Comparison of ENCODE assay signal across 20 cellular contexts in the genomic region with DNA sequence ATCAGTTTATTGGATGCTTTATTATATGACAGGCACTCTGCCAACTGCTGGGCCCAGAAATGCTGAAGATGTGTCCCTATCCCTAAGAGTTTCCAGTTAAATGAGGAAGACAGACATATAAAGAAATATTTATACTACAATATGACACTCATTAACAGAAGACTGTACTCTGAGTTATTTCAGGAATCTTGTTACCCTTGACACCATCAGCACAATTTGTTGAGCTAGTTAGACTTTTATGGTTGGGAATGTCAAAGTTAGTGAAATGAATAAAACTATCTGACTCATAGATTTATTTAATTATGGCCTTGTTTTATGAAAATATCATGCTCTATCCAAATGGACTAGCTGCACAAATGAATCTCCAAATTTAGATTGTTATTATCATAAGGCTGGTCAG.
"Had no signal": no experiment of that assay in that cellular context is flagged by ENCODE, and none has a peak within 500 bp of the region (broad histone marks: within the 10 kb centered on the region; RNA-seq: fewer than 3 reads in every experiment).

No MANE protein-coding gene starts in this region.

- H3K36me3 ChIP-seq: heart right ventricle, left lung, lower lobe of right lung, neural progenitor cell, ovary, suprapubic skin, thyroid gland, upper lobe of left lung, vagina had no signal

- H2AFZ ChIP-seq: neural progenitor cell had no signal

- H3K9ac ChIP-seq: neural progenitor cell had no signal

- DNase-seq: cerebellar nuclear complex; erythroblast; heart right ventricle; left lung; lower lobe of right lung; midbrain; nucleus accumbens; ovary; right cardiac atrium; stimulated activated CD4-positive, alpha-beta T cell treated with anti-CD3 and anti-CD28 coated beads, Interleukin-2, amount 100 ng/mL, for 48 hours; stimulated activated CD8-positive, alpha-beta memory T cell treated with anti-CD3 and anti-CD28 coated beads, Interleukin-4, amount 100 ng/mL, for 48 hours; stimulated activated naive CD8-positive, alpha-beta T cell treated with anti-CD3 and anti-CD28 coated beads, Interleukin-15, Interleukin-2, amounts not matched to agents 100 U/mL and 50 U/mL, for 24 hours; thyroid gland; upper lobe of left lung had no signal

- H3K27ac ChIP-seq: heart right ventricle, left lung, lower lobe of right lung, neural progenitor cell, ovary, suprapubic skin, thyroid gland, upper lobe of left lung, vagina had no signal

- H3K27me3 ChIP-seq: heart right ventricle, left lung, neural progenitor cell, ovary, suprapubic skin, thyroid gland, upper lobe of left lung, vagina had no signal

- H3K4me2 ChIP-seq: neural progenitor cell, smooth muscle cell had no signal

- H3K4me1 ChIP-seq: left lung, lower lobe of right lung, neural progenitor cell, suprapubic skin, thyroid gland, upper lobe of left lung, vagina had no signal

- ATAC-seq: heart right ventricle; left lung; lower lobe of right lung; natural killer cell treated with Interleukin-12 subunit alpha and Interleukin-12 subunit beta and Interleukin-15 and Interleukin-18, amount 100 ng/mL, for 72 hours; right cardiac atrium; stimulated activated effector memory CD8-positive, alpha-beta T cell treated with anti-CD3 and anti-CD28 coated beads, Interleukin-12 subunit alpha, Interleukin-12 subunit beta, amount 100 ng/mL, for 72 hours; stimulated activated naive CD8-positive, alpha-beta T cell treated with anti-CD3 and anti-CD28 coated beads, Interleukin-15, Interleukin-2, amounts not matched to agents 100 U/mL and 50 U/mL, for 24 hours had no signal

- H3K9me3 ChIP-seq: heart right ventricle, left lung, lower lobe of right lung, ovary, suprapubic skin, thyroid gland, upper lobe of left lung, vagina had no signal

- H3K4me3 ChIP-seq: heart right ventricle, left lung, lower lobe of right lung, neural progenitor cell, ovary, smooth muscle cell, suprapubic skin, thyroid gland, upper lobe of left lung, vagina had no signal
